Comparison of ENCODE assay signal across 1 cellular context in genomic region chr20:59170406-59171349, GRCh38.
A peak's percentile ranks its signal among the peaks of the same experiment; 100 is the strongest.
TF ChIP-seq lines count a peak whose summit lies in the region.

No MANE protein-coding gene starts in this region.

TF ChIP-seq in HEK293, 187 proteins besides CTCF, POLR2A, EP300 and RAD21:
- TF ChIP-seq SETDB1 (IDR thresholded peaks at IDR 0.05; ENCODE audit: insufficient read length, low read length) = no peak
- no peak for TF ChIP-seq ZNF660 (tag by site-specific recombination; IDR thresholded peaks at IDR 0.05)
- no peak for TF ChIP-seq ZNF623 (tag by site-specific recombination; IDR thresholded peaks at IDR 0.05)
- TF ChIP-seq ZNF37A (tag by site-specific recombination; IDR thresholded peaks at IDR 0.05) = no peak
- TF ChIP-seq ZNF394 (tag by site-specific recombination; IDR thresholded peaks at IDR 0.05; ENCODE audit: borderline replicate concordance) = no peak
- TF ChIP-seq HOXD13 (CRISPR knock-in tag; IDR thresholded peaks at IDR 0.05; ENCODE audit: borderline replicate concordance) = no peak
- TF ChIP-seq ZNF239 (tag by site-specific recombination; IDR thresholded peaks at IDR 0.05) = no peak
- TF ChIP-seq ZFHX2 (tag by site-specific recombination; conservative IDR thresholded peaks at IDR 0.05) = peak; percentile 72
- no peak for TF ChIP-seq ZNF169 (tag by site-specific recombination; IDR thresholded peaks at IDR 0.05)
- TF ChIP-seq EGR2 (tag by site-specific recombination; IDR thresholded peaks at IDR 0.05; ENCODE audit: low read depth) = peak; percentile 90
- TF ChIP-seq ZNF571 (tag by site-specific recombination; IDR thresholded peaks at IDR 0.05) = no peak
- TF ChIP-seq ZNF391 (tag by site-specific recombination; IDR thresholded peaks at IDR 0.05; ENCODE audit: borderline replicate concordance, low read depth) = no peak
